ENCODE assay signal across 28 cellular contexts in genomic region chr16:88372522-88372921, GRCh38. TPM values are rescaled to one million over a fixed set of nuclear protein-coding genes. Genes with fewer than 3 reads are reported as not detected.
"Had no signal": no experiment of that assay in that cellular context is flagged by ENCODE, and none has a peak within 500 bp of the region (broad histone marks: within the 10 kb centered on the region; RNA-seq: fewer than 3 reads in every experiment).

No MANE protein-coding gene starts in this region.

- H2AFZ ChIP-seq: neural progenitor cell, parathyroid adenoma had no signal

- H3K9me3 ChIP-seq: ovary, psoas muscle, spleen, suprapubic skin, testis, tibial artery, transverse colon, upper lobe of right lung, uterus had no signal

- H3K79me2 ChIP-seq: parathyroid adenoma had no signal

- H3K9ac ChIP-seq: neural progenitor cell, parathyroid adenoma had no signal

- H3K36me3 ChIP-seq: neural progenitor cell, ovary, spleen, suprapubic skin, tibial artery, transverse colon, upper lobe of right lung, uterus had no signal

- H3K4me3 ChIP-seq: neural progenitor cell, ovary, psoas muscle, skin epidermis, smooth muscle cell, spleen, suprapubic skin, testis, tibial artery, transverse colon, upper lobe of right lung, uterus had no signal

- H3K27me3 ChIP-seq: neural progenitor cell, ovary, suprapubic skin, testis, transverse colon, upper lobe of right lung, uterus had no signal

- H3K4me1 ChIP-seq: neural progenitor cell, parathyroid adenoma, psoas muscle, spleen, suprapubic skin, testis, transverse colon, upper lobe of right lung, uterus had no signal

- H3K27ac ChIP-seq: neural progenitor cell, ovary, parathyroid adenoma, psoas muscle, skin epidermis, spleen, suprapubic skin, testis, tibial artery, transverse colon, upper lobe of right lung, uterus had no signal

- H3K4me2 ChIP-seq: neural progenitor cell, smooth muscle cell had no signal

- DNase-seq: natural killer cell; occipital lobe; ovary; right cardiac atrium; stimulated activated CD4-positive, alpha-beta T cell treated with anti-CD3 and anti-CD28 coated beads, Interleukin-12 subunit alpha, Interleukin-12 subunit beta, amount 100 ng/mL, for 4 hours; stimulated activated CD4-positive, alpha-beta T cell treated with anti-CD3 and anti-CD28 coated beads, Interleukin-1b, Interleukin-23, amount 100 ng/mL, for 48 hours; stimulated activated CD4-positive, alpha-beta T cell treated with anti-CD3 and anti-CD28 coated beads, Interleukin-4, amount 100 ng/mL, for 1 hour; stimulated activated CD4-positive, alpha-beta T cell treated with anti-CD3 and anti-CD28 coated beads, Interleukin-4, amount 100 ng/mL, for 4 hours; stimulated activated CD8-positive, alpha-beta memory T cell treated with anti-CD3 and anti-CD28 coated beads, Interleukin-4, amount 100 ng/mL, for 48 hours; stimulated activated naive CD4-positive, alpha-beta T cell; stimulated activated naive CD8-positive, alpha-beta T cell treated with anti-CD3 and anti-CD28 coated beads, Interleukin-15, amount 100 ng/mL, for 72 hours; stimulated activated naive CD8-positive, alpha-beta T cell treated with anti-CD3 and anti-CD28 coated beads, Interleukin-15, Interleukin-2, amounts not matched to agents 100 U/mL and 50 U/mL, for 24 hours; substantia nigra; testis; transverse colon had no signal

- ATAC-seq: psoas muscle; right cardiac atrium; sciatic nerve; stimulated activated memory B cell treated with anti-CD40 and anti-IgM and Interleukin-4, amounts not matched to agents 10 μg/mL and 1 μg/mL and 100 μg/mL, for 72 hours; stimulated activated naive CD8-positive, alpha-beta T cell treated with anti-CD3 and anti-CD28 coated beads, Interleukin-15, amount 100 ng/mL, for 72 hours; stimulated activated naive CD8-positive, alpha-beta T cell treated with anti-CD3 and anti-CD28 coated beads, Interleukin-15, Interleukin-2, amounts not matched to agents 100 U/mL and 50 U/mL, for 24 hours; upper lobe of right lung had no signal

RNA-seq across cellular contexts. Expression of gene ZNF469, which starts 10.2 kb away (rescaled TPM):
- polyA plus RNA-seq: neural cell had no signal
